ENCODE assay signal across 1 cellular context in genomic region chrX:129982300-129983246, GRCh38.
TF ChIP-seq lines count a peak whose summit lies in the region.

Gene BCORL1, plus strand, starts transcription at chrX:129982635. Its CDS starts 22,597 bp downstream, at chrX:130005232.

TF ChIP-seq in HepG2, 621 proteins besides CTCF, POLR2A, EP300 and RAD21 (continued from another document):
- TF ChIP-seq ZNF512B (CRISPR knock-in tag; IDR thresholded peaks at IDR 0.05; ENCODE audit: borderline replicate concordance) = no peak
- TF ChIP-seq RXRA (CRISPR knock-in tag; IDR thresholded peaks at IDR 0.05) = 0 out of 2 replicates have a peak, but pooled peaks have one; percentile 28
- 0 out of 2 replicates have a peak, but pooled peaks have one; percentile 30 for TF ChIP-seq CBFB (CRISPR knock-in tag; IDR thresholded peaks at IDR 0.05)
- TF ChIP-seq THAP11 (CRISPR knock-in tag; IDR thresholded peaks at IDR 0.05) = peak; percentile 97
- peak; percentile 94 for TF ChIP-seq ZNF746 (CRISPR knock-in tag; IDR thresholded peaks at IDR 0.05)
- peak; percentile 82 for TF ChIP-seq ZNF263 (CRISPR knock-in tag; IDR thresholded peaks at IDR 0.05)
